1 cellular context compared by ENCODE assay signal in genomic region chr18:58447342-58448190, GRCh38.
TF ChIP-seq lines count a peak whose summit lies in the region.

No MANE protein-coding gene starts in this region.

TF ChIP-seq in HEK293, 187 proteins besides CTCF, POLR2A, EP300 and RAD21 (continued from another document):
- TF ChIP-seq, protein P1, sequence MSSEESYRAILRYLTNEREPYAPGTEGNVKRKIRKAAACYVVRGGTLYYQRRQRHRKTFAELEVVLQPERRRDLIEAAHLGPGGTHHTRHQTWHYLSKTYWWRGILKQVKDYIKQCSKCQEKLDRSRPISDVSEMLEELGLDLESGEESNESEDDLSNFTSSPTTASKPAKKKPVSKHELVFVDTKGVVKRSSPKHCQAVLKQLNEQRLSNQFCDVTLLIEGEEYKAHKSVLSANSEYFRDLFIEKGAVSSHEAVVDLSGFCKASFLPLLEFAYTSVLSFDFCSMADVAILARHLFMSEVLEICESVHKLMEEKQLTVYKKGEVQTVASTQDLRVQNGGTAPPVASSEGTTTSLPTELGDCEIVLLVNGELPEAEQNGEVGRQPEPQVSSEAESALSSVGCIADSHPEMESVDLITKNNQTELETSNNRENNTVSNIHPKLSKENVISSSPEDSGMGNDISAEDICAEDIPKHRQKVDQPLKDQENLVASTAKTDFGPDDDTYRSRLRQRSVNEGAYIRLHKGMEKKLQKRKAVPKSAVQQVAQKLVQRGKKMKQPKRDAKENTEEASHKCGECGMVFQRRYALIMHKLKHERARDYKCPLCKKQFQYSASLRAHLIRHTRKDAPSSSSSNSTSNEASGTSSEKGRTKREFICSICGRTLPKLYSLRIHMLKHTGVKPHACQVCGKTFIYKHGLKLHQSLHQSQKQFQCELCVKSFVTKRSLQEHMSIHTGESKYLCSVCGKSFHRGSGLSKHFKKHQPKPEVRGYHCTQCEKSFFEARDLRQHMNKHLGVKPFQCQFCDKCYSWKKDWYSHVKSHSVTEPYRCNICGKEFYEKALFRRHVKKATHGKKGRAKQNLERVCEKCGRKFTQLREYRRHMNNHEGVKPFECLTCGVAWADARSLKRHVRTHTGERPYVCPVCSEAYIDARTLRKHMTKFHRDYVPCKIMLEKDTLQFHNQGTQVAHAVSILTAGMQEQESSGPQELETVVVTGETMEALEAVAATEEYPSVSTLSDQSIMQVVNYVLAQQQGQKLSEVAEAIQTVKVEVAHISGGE (tag by site-specific recombination; conservative IDR thresholded peaks at IDR 0.05; ENCODE audit: low read depth), result no peak
- TF ChIP-seq ZNF335 (tag by site-specific recombination; conservative IDR thresholded peaks at IDR 0.05), result peak; percentile 23; the same call in 1 of the 2 replicates
